ENCODE assay signal across 12 cellular contexts in genomic region chr2:238284802-238285515, GRCh38. TPM values are rescaled to one million over a fixed set of nuclear protein-coding genes. Genes with fewer than 3 reads are reported as not detected.
A peak's percentile ranks its signal among the peaks of the same experiment; 100 is the strongest.
DNase-seq lines count a peak whose midpoint lies in the region; ATAC-seq and TF ChIP-seq lines count a peak whose summit lies in the region.
"Had no signal": no experiment of that assay in that cellular context is flagged by ENCODE, and none has a peak within 500 bp of the region (broad histone marks: within the 10 kb centered on the region; RNA-seq: fewer than 3 reads in every experiment).

No MANE protein-coding gene starts in this region.

- no peak for DNase-seq in Caco-2
- no peak for DNase-seq in MCF 10A (ENCODE audit: unreplicated experiment)
- peak; percentile 76 for DNase-seq in left lobe of liver (ENCODE audit: low spot score)
- no peak for DNase-seq in HEK293T (ENCODE audit: extremely low spot score)
- DNase-seq in SKM-1 treated with dmso at 0.1 percent for 144 hours (lab: John Stamatoyannopoulos, UW; ENCODE audit: unreplicated experiment), result no peak
- no peak for DNase-seq in SIG-M5 treated with dmso at 0.1 percent for 504 hours (lab: John Stamatoyannopoulos, UW; ENCODE audit: unreplicated experiment)
- DNase-seq: activated B cell treated with CpG ODN at 0.5 μM for 24 hours; CD4-positive, CD25-positive, alpha-beta regulatory T cell; NCI-H2081 treated with DMSO at 0.1 percent for 48 hours had no signal

- BruUV-seq in Caco-2 (replicated peaks; lab: Mats Ljungman, UMichigan) (no TSS peak), MCF 10A (replicated peaks; lab: Mats Ljungman, UMichigan) (no TSS peak)

- CTCF ChIA-PET in Caco-2 (lab: Charles Lee), result interaction anchor here (2.2 kb wide), 1 partner anchor 22 kb away, joined by 7 read pairs; no protein-coding TSS in a partner anchor
- CTCF ChIA-PET in MCF 10A (lab: Yijun Ruan, JAX), result interaction anchor here (0.6 to 3.8 kb wide), 7 partner anchors 19 to 595 kb away, joined by 3 to 14 read pairs (median 3); no protein-coding TSS in a partner anchor
- CTCF ChIA-PET in HEK293T (lab: Yijun Ruan, JAX), result no interaction called here

- H3K9me3 ChIP-seq in Caco-2 (no peaks in the 10 kb centered on the region), skeletal muscle tissue (ENCODE audit: control insufficient read depth in 3 of 3, low read length in 3 of 3) (no peaks in the 10 kb centered on the region)

- H3K4me1 Mint-ChIP-seq in Caco-2 (ENCODE audit: low read depth, unreplicated experiment) (peaks cover 8% of the 10 kb centered on the region), MCF 10A (ENCODE audit: insufficient read depth, unreplicated experiment) (peaks cover 48% of the 10 kb centered on the region)

- peak overlapping the region; percentile 96 for H3K27ac ChIP-seq in skeletal muscle tissue (ENCODE audit: low read depth, low read length)

- peak; percentile 47 for ATAC-seq in left lobe of liver
- ATAC-seq in GM18868 (IDR thresholded peaks at IDR 0.05; ENCODE audit: unreplicated experiment), result no peak
- ATAC-seq: activated T-helper 17 cell treated with anti-CD3 and anti-CD28 coated beads, Interleukin-2, amount 50 U/mL, for 72 hours had no signal

- H3K27me3 Mint-ChIP-seq in Caco-2 (ENCODE audit: insufficient read depth, unreplicated experiment), result no peaks in the 10 kb centered on the region
- H3K27me3 Mint-ChIP-seq in MCF 10A (ENCODE audit: insufficient read depth, unreplicated experiment), result no peaks in the 10 kb centered on the region
- H3K27me3 Mint-ChIP-seq: activated B cell treated with CpG ODN at 0.5 μM for 24 hours; activated T-helper 17 cell treated with anti-CD3 and anti-CD28 coated beads, Interleukin-2, amount 50 U/mL, for 72 hours; CD4-positive, CD25-positive, alpha-beta regulatory T cell had no signal

- H3K4me3 ChIP-seq in Caco-2 (ENCODE audit: low read depth, low read length), result peak overlapping the region; percentile 3; the same call in 1 of the 2 replicates
- peak overlapping the region in 2 of 3 donors; percentile 33 to 35 for H3K4me3 ChIP-seq in skeletal muscle tissue (ENCODE audit: low read length in 3 of 3)

- H3K27ac Mint-ChIP-seq in Caco-2 (ENCODE audit: unreplicated experiment) (peak overlapping the region; percentile 91), MCF 10A (ENCODE audit: low read depth, unreplicated experiment) (peak overlapping the region; percentile 99)
- H3K27ac Mint-ChIP-seq: activated B cell treated with CpG ODN at 0.5 μM for 24 hours; activated T-helper 17 cell treated with anti-CD3 and anti-CD28 coated beads, Interleukin-2, amount 50 U/mL, for 72 hours; CD4-positive, CD25-positive, alpha-beta regulatory T cell had no signal

- no peaks in the 10 kb centered on the region for H3K36me3 ChIP-seq in Caco-2 (ENCODE audit: control insufficient read depth, insufficient read depth, low read length)
- peaks cover 0 to 5% (median under 1%) of the 10 kb centered on the region in 3 donors for H3K36me3 ChIP-seq in skeletal muscle tissue (ENCODE audit: control insufficient read depth in 3 of 3, insufficient read depth in 3 of 3, low read length in 3 of 3)

- no peaks in the 10 kb centered on the region for H3K27me3 ChIP-seq in Caco-2 (replicated peaks; ENCODE audit: control insufficient read depth, insufficient read depth, low read length)
- no peaks in the 10 kb centered on the region for H3K27me3 ChIP-seq in skeletal muscle tissue (ENCODE audit: control insufficient read depth in 3 of 3, insufficient read depth in 3 of 3, low read length in 3 of 3)

- peak overlapping the region in 2 of 3 donors; percentile 50 to 99 for H3K9ac ChIP-seq in skeletal muscle tissue (ENCODE audit: low read depth in 1 of 3, low read length in 3 of 3)

- H3K9me3 Mint-ChIP-seq in Caco-2 (ENCODE audit: unreplicated experiment) (peaks cover 10% of the 10 kb centered on the region), MCF 10A (ENCODE audit: unreplicated experiment) (no peaks in the 10 kb centered on the region)
- H3K9me3 Mint-ChIP-seq: activated B cell treated with CpG ODN at 0.5 μM for 24 hours; activated T-helper 17 cell treated with anti-CD3 and anti-CD28 coated beads, Interleukin-2, amount 50 U/mL, for 72 hours; CD4-positive, CD25-positive, alpha-beta regulatory T cell had no signal

- POLR2A ChIA-PET in Caco-2 (lab: Charles Lee), result interaction anchor here (1.1 to 1.6 kb wide), 2 partner anchors 13 to 15 kb away, joined by 3 read pairs; no protein-coding TSS in a partner anchor
- POLR2A ChIA-PET in MCF 10A (lab: Yijun Ruan, JAX), result interaction anchor here (0.6 to 8.9 kb wide), 11 partner anchors 11 to 188 kb away, joined by 3 to 139 read pairs (median 5); partner anchors contain the start of gene TRAF3IP1
- POLR2A ChIA-PET in HEK293T (lab: Yijun Ruan, JAX), result no interaction called here

- H3K4me3 Mint-ChIP-seq in Caco-2 (ENCODE audit: unreplicated experiment), result peak overlapping the region; percentile 47
- H3K4me3 Mint-ChIP-seq in MCF 10A (ENCODE audit: unreplicated experiment), result peak overlapping the region; percentile 74
- H3K4me3 Mint-ChIP-seq: activated B cell treated with CpG ODN at 0.5 μM for 24 hours; activated T-helper 17 cell treated with anti-CD3 and anti-CD28 coated beads, Interleukin-2, amount 50 U/mL, for 72 hours had no signal

- H3K4me1 ChIP-seq in Caco-2 (peaks cover 40% of the 10 kb centered on the region), skeletal muscle tissue (ENCODE audit: control insufficient read depth in 3 of 3, insufficient read depth in 3 of 3, low read length in 3 of 3) (peaks cover 62 to 80% (median 68%) of the 10 kb centered on the region in 3 donors)

- intact Hi-C loops in Caco-2 (cut with micrococcal nuclease; ENCODE audit: unreplicated experiment), result loop anchor here (1.0 kb wide), 1 partner anchor 14 kb away; no protein-coding TSS in a partner anchor
- intact Hi-C loops in MCF 10A (cut with micrococcal nuclease), result no loop called here

- H3K36me3 Mint-ChIP-seq in Caco-2 (ENCODE audit: insufficient read depth, unreplicated experiment) (peaks cover 24% of the 10 kb centered on the region), MCF 10A (ENCODE audit: insufficient read depth, unreplicated experiment) (peaks cover 12% of the 10 kb centered on the region)

- TF ChIP-seq CTCF in Caco-2 (IDR thresholded peaks at IDR 0.05; ENCODE audit: insufficient read depth in 1 of 2, low read depth in 1 of 2, low read length in 1 of 2, severe bottlenecking in 1 of 2, unreplicated experiment in 1 of 2), result no peak
- TF ChIP-seq CTCF in MCF 10A (IDR thresholded peaks at IDR 0.05; ENCODE audit: unreplicated experiment), result no peak

TF ChIP-seq in HEK293T, 16 proteins besides CTCF, POLR2A, EP300 and RAD21:
- TF ChIP-seq PKNOX1 (IDR thresholded peaks at IDR 0.05) (no peak), LEF1 (IDR thresholded peaks at IDR 0.05; ENCODE audit: borderline replicate concordance) (no peak), HDGF (IDR thresholded peaks at IDR 0.05; ENCODE audit: borderline replicate concordance) (no peak), NFRKB (IDR thresholded peaks at IDR 0.05) (no peak), TARDBP (IDR thresholded peaks at IDR 0.05) (no peak), FOXM1 (IDR thresholded peaks at IDR 0.05; ENCODE audit: borderline replicate concordance) (no peak)
TF ChIP-seq in HEK293T: peak in this region for 0.

RNA-seq across cellular contexts. Expression of gene PER2, which starts 3.5 kb away (rescaled TPM):
- total RNA-seq in Caco-2 (2022) (12.2 and 12.5 TPM in 2 replicates), MCF 10A (2022) (8.9 and 13.8 TPM in 2 replicates), left lobe of liver (8.0 TPM), skeletal muscle tissue (8.4 TPM)

RNA-seq across cellular contexts. Expression of gene TRAF3IP1, which starts 35.4 kb away (rescaled TPM):
- total RNA-seq in Caco-2 (2022) (7.1 and 7.4 TPM in 2 replicates), MCF 10A (2022) (19.1 and 30.1 TPM in 2 replicates), left lobe of liver (9.0 TPM), skeletal muscle tissue (4.2 TPM)

RNA-seq across cellular contexts. Expression of gene HES6, which starts 45.1 kb away (rescaled TPM):
- total RNA-seq in Caco-2 (2022) (21.2 and 22.1 TPM in 2 replicates), MCF 10A (2022) (16.8 and 19.7 TPM in 2 replicates), left lobe of liver (5.3 TPM), skeletal muscle tissue (7.8 TPM)
